ENCODE assay signal across 11 cellular contexts in genomic region chr15:45112592-45113379, GRCh38. TPM values are rescaled to one million over a fixed set of nuclear protein-coding genes. Genes with fewer than 3 reads are reported as not detected.
DNase-seq lines count a peak whose midpoint lies in the region; ATAC-seq, FAIRE-seq and TF ChIP-seq lines count a peak whose summit lies in the region.
"Had no signal": no experiment of that assay in that cellular context is flagged by ENCODE, and none has a peak within 500 bp of the region (broad histone marks: within the 10 kb centered on the region; RNA-seq: fewer than 3 reads in every experiment).

No MANE protein-coding gene starts in this region.

- H2AFZ ChIP-seq in astrocyte (ENCODE audit: low read depth, low read length): peak overlapping the region; percentile 47

- H3K36me3 ChIP-seq in astrocyte (ENCODE audit: insufficient read depth, low read length) (no peaks in the 10 kb centered on the region), lung (ENCODE audit: control insufficient read depth in 2 of 2, insufficient read depth in 2 of 2, low read length in 2 of 2) (no peaks in the 10 kb centered on the region)

- H3K4me1 ChIP-seq in A549 (no peaks in the 10 kb centered on the region), astrocyte (ENCODE audit: insufficient read depth, low read length) (no peaks in the 10 kb centered on the region), lung (ENCODE audit: control insufficient read depth in 2 of 2, insufficient read depth in 2 of 2, low read length in 2 of 2) (peaks cover 0 to 20% of the 10 kb centered on the region in 2 donors)

- H3K27ac ChIP-seq in A549 (no peak overlapping the region), astrocyte (ENCODE audit: low read depth, low read length) (no peak overlapping the region), lung (ENCODE audit: low read depth in 1 of 2, low read length in 1 of 2) (no peak overlapping the region)

- DNase-seq in A549 (ENCODE audit: low read depth in 1 of 2, low spot score in 1 of 2): peak in 1 of 2 experiments; percentile 13
- peak; percentile 30 for DNase-seq in ELF-1 (ENCODE audit: low read depth, low spot score)
- DNase-seq in astrocyte (ENCODE audit: low read depth): no peak
- DNase-seq in lung (ENCODE audit: low spot score): no peak
- DNase-seq in NCI-H510A treated with DMSO at 0.1 percent for 48 hours (lab: John Stamatoyannopoulos, UW): no peak
- DNase-seq in NCI-H2107 treated with DMSO at 0.1 percent for 48 hours (lab: John Stamatoyannopoulos, UW; ENCODE audit: unreplicated experiment): no peak
- DNase-seq in NCI-H446 treated with DMSO at 0.1 percent for 48 hours (lab: John Stamatoyannopoulos, UW): no peak
- DNase-seq: substantia nigra had no signal

- POLR2A ChIA-PET in A549 (lab: Yijun Ruan, JAX): no interaction called here

- H4K20me1 ChIP-seq in astrocyte (ENCODE audit: insufficient read depth, low read length): no peaks in the 10 kb centered on the region

- H3K4me3 Mint-ChIP-seq in astrocyte (ENCODE audit: unreplicated experiment): no peak overlapping the region

- H3K79me2 ChIP-seq in astrocyte (ENCODE audit: insufficient read depth, low read length): no peaks in the 10 kb centered on the region

- peaks cover 6% of the 10 kb centered on the region for H3K9me3 Mint-ChIP-seq in astrocyte (ENCODE audit: unreplicated experiment)

- peak; percentile 41 to 56 for ATAC-seq in A549
- ATAC-seq in lung (ENCODE audit: insufficient read depth, low FRiP score): peak; percentile 5
- no peak for ATAC-seq in GM19463 (IDR thresholded peaks at IDR 0.05; ENCODE audit: unreplicated experiment)

- H3K27me3 Mint-ChIP-seq in astrocyte (ENCODE audit: low read depth, unreplicated experiment): peaks cover 79% of the 10 kb centered on the region

- WGBS in A549 (ENCODE audit: missing lambda C conversion rate): 33% methylated on average over 29 of the region's 57 CpGs
- WGBS in lung, 2 donors: 3% methylated on average over 56 to 57 of the region's 57 CpGs

- TF ChIP-seq CTCF in A549 (IDR thresholded peaks at IDR 0.05): no peak
- TF ChIP-seq CTCF in astrocyte (IDR thresholded peaks at IDR 0.05; ENCODE audit: insufficient read depth, low read depth, low read length): no peak
- no peak for TF ChIP-seq CTCF in lung (IDR thresholded peaks at IDR 0.05; ENCODE audit: control extremely low read depth, extremely low read depth)

- H3K36me3 Mint-ChIP-seq in astrocyte (ENCODE audit: low read depth, unreplicated experiment): no peaks in the 10 kb centered on the region

- TF ChIP-seq POLR2A in A549 (IDR thresholded peaks at IDR 0.05; ENCODE audit: low read length): no peak

- H3K4me2 ChIP-seq in A549 (peak overlapping the region; percentile 59), astrocyte (ENCODE audit: low read length) (peak overlapping the region; percentile 48)

- TF ChIP-seq RAD21 in A549 (conservative IDR thresholded peaks at IDR 0.05 in 1 of 2, IDR thresholded peaks at IDR 0.05 in 1 of 2): no peak

- peak overlapping the region; percentile 34 for H3K27ac Mint-ChIP-seq in astrocyte (ENCODE audit: unreplicated experiment)

- no peaks in the 10 kb centered on the region for H3K4me1 Mint-ChIP-seq in astrocyte (ENCODE audit: low read depth, unreplicated experiment)

- TF ChIP-seq EP300 in A549 (IDR thresholded peaks at IDR 0.05): no peak

- CTCF ChIA-PET in A549 (lab: Yijun Ruan, JAX): interaction anchor here (0.7 to 1.2 kb wide), 4 partner anchors 12 to 74 kb away, joined by 3 read pairs; no protein-coding TSS in a partner anchor

- peak overlapping the region; percentile 8; the same call in 1 of the 3 replicates for H3K4me3 ChIP-seq in A549
- no peak overlapping the region for H3K4me3 ChIP-seq in astrocyte (ENCODE audit: insufficient read depth, low read depth, low read length)
- H3K4me3 ChIP-seq in lung: no peak overlapping the region

- FAIRE-seq in A549 (lab: Jason Lieb, UNC) (no peak), astrocyte (lab: Jason Lieb, UNC) (no peak)

- peaks cover 80% of the 10 kb centered on the region for H3K27me3 ChIP-seq in astrocyte (ENCODE audit: insufficient read depth, low read length)
- peaks cover 13% of the 10 kb centered on the region for H3K27me3 ChIP-seq in lung (ENCODE audit: control insufficient read depth, insufficient read depth)

- no peaks in the 10 kb centered on the region for H3K9me3 ChIP-seq in A549
- H3K9me3 ChIP-seq in astrocyte (ENCODE audit: insufficient read depth, low read depth, low read length): no peaks in the 10 kb centered on the region
- peaks cover 0 to 14% of the 10 kb centered on the region in 2 donors for H3K9me3 ChIP-seq in lung (ENCODE audit: control insufficient read depth in 2 of 2, insufficient read depth in 1 of 2, low read length in 1 of 2)

- H3K9ac ChIP-seq in astrocyte (ENCODE audit: low read length): no peak overlapping the region

TF ChIP-seq in A549, 52 proteins besides CTCF, POLR2A, EP300 and RAD21:
- TF ChIP-seq KDM5A (IDR thresholded peaks at IDR 0.05): no peak
- TF ChIP-seq ZSCAN20 (CRISPR knock-in tag; IDR thresholded peaks at IDR 0.05): no peak
- TF ChIP-seq JUNB (IDR thresholded peaks at IDR 0.05): no peak
- TF ChIP-seq ZFP36 (IDR thresholded peaks at IDR 0.05; ENCODE audit: borderline replicate concordance, partially characterized antibody): no peak
- no peak for TF ChIP-seq CHD4 (IDR thresholded peaks at IDR 0.05; ENCODE audit: borderline replicate concordance)
- TF ChIP-seq POLR2AphosphoS2 (conservative IDR thresholded peaks at IDR 0.05; ENCODE audit: low read length): no peak
- TF ChIP-seq NR3C1 (IDR thresholded peaks at IDR 0.05): no peak
TF ChIP-seq in A549: peak in this region for 0.

RNA-seq across cellular contexts. Expression of gene DUOX2, which starts 1.2 kb away (rescaled TPM):
- polyA plus RNA-seq in A549 (2011; rRNA removed) (0.06 and 0.08 TPM in 2 replicates), A549 (2017; fragmentation: RNase III; extraction: RNeasy Plus Mini Kit Qiagen cat#74134 plus additional on column Dnase treatment) (0.03 to 0.07 TPM (median 0.05 TPM) in 3 replicates), lung (1 to 10 TPM; 1.0 to 2.1 TPM)
- 0.03 and 0.04 TPM in 2 replicates for polyA plus RNA-seq in A549 (2012; cell fraction: cytosol; rRNA removed)
- 0.11 and 0.18 TPM in 2 replicates for polyA plus RNA-seq in A549 (2012; cell fraction: nucleus; rRNA removed)
- 0.05 and 0.12 TPM in 2 replicates for polyA minus RNA-seq in A549 (2011; rRNA and poly(A)+ RNA removed)
- total RNA-seq in astrocyte (0.14 and 0.70 TPM in 2 replicates), lung (1 to 10 TPM; 2.0 to 3.8 TPM)
- total RNA-seq: fibroblast of villous mesenchyme had no signal

RNA-seq across cellular contexts. Expression of gene DUOXA2, which starts 1.3 kb away (rescaled TPM):
- polyA plus RNA-seq in A549 (2011; rRNA removed) (not detected in 2 replicates), A549 (2017; fragmentation: RNase III; extraction: RNeasy Plus Mini Kit Qiagen cat#74134 plus additional on column Dnase treatment) (not detected in 3 replicates), lung (under 1 TPM; 0.98 TPM)
- polyA plus RNA-seq in A549 (2012; cell fraction: cytosol; rRNA removed): not detected in 2 replicates
- polyA plus RNA-seq in A549 (2012; cell fraction: nucleus; rRNA removed): not detected in 2 replicates
- polyA minus RNA-seq in A549 (2011; rRNA and poly(A)+ RNA removed): not detected in 2 replicates
- total RNA-seq in astrocyte (not detected in 2 replicates), lung (under 1 TPM in 1 of 2 donors, not detected in 1; 0.48 TPM)
- total RNA-seq: fibroblast of villous mesenchyme, OCI-LY7 had no signal

RNA-seq across cellular contexts. Expression of gene DUOXA1, which starts 16.9 kb away (rescaled TPM):
- polyA plus RNA-seq in A549 (2011; rRNA removed) (0.18 and 0.24 TPM in 2 replicates), A549 (2017; fragmentation: RNase III; extraction: RNeasy Plus Mini Kit Qiagen cat#74134 plus additional on column Dnase treatment) (0.23 to 0.49 TPM (median 0.30 TPM) in 3 replicates), lung (100 to 1,000 TPM in 1 of 2 donors, 10 to 100 TPM in 1; 86.8 to 129 TPM)
- 0.07 and 0.16 TPM in 2 replicates for polyA plus RNA-seq in A549 (2012; cell fraction: cytosol; rRNA removed)
- 0.26 and 0.87 TPM in 2 replicates for polyA plus RNA-seq in A549 (2012; cell fraction: nucleus; rRNA removed)
- polyA minus RNA-seq in A549 (2011; rRNA and poly(A)+ RNA removed): 0.24 and 0.45 TPM in 2 replicates
- total RNA-seq in astrocyte (0.36 and 0.66 TPM in 2 replicates), lung (100 to 1,000 TPM in 1 of 2 donors, 10 to 100 TPM in 1; 42.6 to 203 TPM)
- total RNA-seq: fibroblast of villous mesenchyme, OCI-LY7 had no signal

RNA-seq across cellular contexts. Expression of gene DUOX1, which starts 17.0 kb away (rescaled TPM):
- polyA plus RNA-seq in A549 (2011; rRNA removed) (not detected in 2 replicates), A549 (2017; fragmentation: RNase III; extraction: RNeasy Plus Mini Kit Qiagen cat#74134 plus additional on column Dnase treatment) (not detected in 3 replicates), lung (100 to 1,000 TPM in 1 of 2 donors, 10 to 100 TPM in 1; 70.5 to 160 TPM)
- polyA plus RNA-seq in A549 (2012; cell fraction: cytosol; rRNA removed): not detected in 2 replicates
- not detected in 2 replicates for polyA plus RNA-seq in A549 (2012; cell fraction: nucleus; rRNA removed)
- not detected in 2 replicates for polyA minus RNA-seq in A549 (2011; rRNA and poly(A)+ RNA removed)
- total RNA-seq in astrocyte (0.07 and 0.26 TPM in 2 replicates), lung (100 to 1,000 TPM in 1 of 2 donors, 10 to 100 TPM in 1; 61.7 to 363 TPM)
- total RNA-seq: fibroblast of villous mesenchyme, OCI-LY7 had no signal

Comparison
In these comparisons a context has a peak if more than half of its experiments do, and no peak if none do; other contexts are left out.
1. RNA of gene DUOXA1, which starts 16.9 kb away (total RNA-seq): 42.6 to 203 TPM in lung; 0.36 to 0.66 TPM in astrocyte; every median in the first group is over 10 times any median in the second.